In genomic region chr7:38748056-38748610, GRCh38 we compare ENCODE assay signal across 11 cellular contexts.
DNase-seq lines count a peak whose midpoint lies in the region; ATAC-seq and TF ChIP-seq lines count a peak whose summit lies in the region.
"Had no signal": no experiment of that assay in that cellular context is flagged by ENCODE, and none has a peak within 500 bp of the region (broad histone marks: within the 10 kb centered on the region; RNA-seq: fewer than 3 reads in every experiment).

No MANE protein-coding gene starts in this region.

- ATAC-seq in Right ventricle myocardium superior (ENCODE audit: poor library complexity) (no peak), Right ventricle myocardium inferior (no peak)
- ATAC-seq: activated naive CD4-positive, alpha-beta T cell treated with anti-CD3 and anti-CD28 coated beads, Interleukin-2, amount 50 U/mL, for 72 hours had no signal

- no peaks in the 10 kb centered on the region for H3K9me3 ChIP-seq in SK-N-SH
- H3K9me3 ChIP-seq in transverse colon = no peaks in the 10 kb centered on the region
- no peaks in the 10 kb centered on the region for H3K9me3 ChIP-seq in HAP-1

- TF ChIP-seq CTCF in SK-N-SH (IDR thresholded peaks at IDR 0.05) (peak; percentile 66), glutamatergic neuron (IDR thresholded peaks at IDR 0.05; ENCODE audit: partially characterized antibody, unreplicated experiment) (peak; percentile 55), transverse colon (IDR thresholded peaks at IDR 0.05) (peak in 3 of 5 experiments; percentile 5 to 35 (median 18))

- H3K27me3 ChIP-seq in SK-N-SH (ENCODE audit: insufficient read depth) (no peaks in the 10 kb centered on the region), transverse colon (no peaks in the 10 kb centered on the region), HAP-1 (ENCODE audit: low read depth) (no peaks in the 10 kb centered on the region)

- H3K4me3 ChIP-seq in SK-N-SH (ENCODE audit: low read depth in 2 of 2, low read length in 1 of 2) (no peak overlapping the region), transverse colon (no peak overlapping the region), HAP-1 (no peak overlapping the region)

- H3K36me3 ChIP-seq in SK-N-SH (replicated peaks in 1 of 2; ENCODE audit: control insufficient read depth in 1 of 2, insufficient read depth in 2 of 2, low read length in 1 of 2) (peaks cover 46 to 85% of the 10 kb centered on the region in 2 experiments), transverse colon (peaks cover 0 to 20% (median 2%) of the 10 kb centered on the region in 4 donors), HAP-1 (replicated peaks) (no peaks in the 10 kb centered on the region)

- no peaks in the 10 kb centered on the region for H3K27me3 Mint-ChIP-seq in glutamatergic neuron (ENCODE audit: unreplicated experiment)

- H3K27ac ChIP-seq in SK-N-SH (ENCODE audit: low read depth in 2 of 2, low read length in 1 of 2) (no peak overlapping the region), transverse colon (no peak overlapping the region)

- H3K4me1 ChIP-seq in SK-N-SH (ENCODE audit: control insufficient read depth in 1 of 2, insufficient read depth in 2 of 2, low read depth in 1 of 2, low read length in 1 of 2) (0 out of 4 replicates have a peak, but pooled peaks cover 0 to 3% of the 10 kb centered on the region in 2 experiments), transverse colon (no peaks in the 10 kb centered on the region), HAP-1 (no peaks in the 10 kb centered on the region)

- H3F3A ChIP-seq in SK-N-SH (replicated peaks; ENCODE audit: insufficient read depth) = no peaks in the 10 kb centered on the region

- 97% methylated on average over 12 of the region's 12 CpGs for WGBS in SK-N-SH (ENCODE audit: low lambda C conversion rate)
- WGBS in transverse colon (ENCODE audit: low coverage in 1 of 2), 2 donors = 90 to 93% methylated on average over 12 of the region's 12 CpGs

- no peaks in the 10 kb centered on the region for H4K20me1 ChIP-seq in SK-N-SH (ENCODE audit: insufficient read depth)

- H3K4me1 Mint-ChIP-seq in glutamatergic neuron (ENCODE audit: low read depth, unreplicated experiment) = no peaks in the 10 kb centered on the region

- H3K9me2 ChIP-seq in SK-N-SH = no peaks in the 10 kb centered on the region

- H3K4me2 ChIP-seq in SK-N-SH = no peak overlapping the region

- H3K4me3 Mint-ChIP-seq in glutamatergic neuron (ENCODE audit: unreplicated experiment) = no peak overlapping the region

- intact Hi-C loops in Right ventricle myocardium superior (cut with DNase I) = no loop called here
- intact Hi-C loops in Right ventricle myocardium inferior (cut with DNase I) = loop anchor here (10.0 kb wide), 1 partner anchor 293 kb away; no protein-coding TSS in a partner anchor
- intact Hi-C loops in transverse colon (cut with DNase I; ENCODE audit: low total_unique reads) = no loop called here

- CTCF ChIA-PET in SK-N-SH (lab: Yijun Ruan, JAX) = interaction anchor here (0.5 to 3.1 kb wide), 10 partner anchors 7 to 111 kb away, joined by 3 to 28 read pairs (median 4); no protein-coding TSS in a partner anchor

- no peak for TF ChIP-seq RAD21 in SK-N-SH (IDR thresholded peaks at IDR 0.05; ENCODE audit: low read length)

- POLR2A ChIA-PET in SK-N-SH (lab: Yijun Ruan, JAX) = no interaction called here

- H2AFZ ChIP-seq in SK-N-SH (ENCODE audit: low read depth) = no peak overlapping the region

- TF ChIP-seq EP300 in SK-N-SH (IDR thresholded peaks at IDR 0.05; ENCODE audit: borderline replicate concordance in 1 of 2, low read depth in 1 of 2, low read length in 1 of 2) (no peak), transverse colon (IDR thresholded peaks at IDR 0.05; ENCODE audit: low read depth) (no peak)

- H3K36me3 Mint-ChIP-seq in glutamatergic neuron (ENCODE audit: unreplicated experiment) = peaks cover 4% of the 10 kb centered on the region

- no peak overlapping the region for H3K9ac ChIP-seq in SK-N-SH

- no peaks in the 10 kb centered on the region for H3K9me3 Mint-ChIP-seq in glutamatergic neuron (ENCODE audit: unreplicated experiment)
- H3K9me3 Mint-ChIP-seq: activated naive CD4-positive, alpha-beta T cell treated with anti-CD3 and anti-CD28 coated beads, Interleukin-2, amount 50 U/mL, for 72 hours had no signal

- in situ Hi-C loops in transverse colon (cut with MboI; ENCODE audit: low pct_ligation_motif_present in 1 of 4, low pct_unique_long_range_greater_than_20kb in 1 of 4, low sequenced_read_pairs in 3 of 4) = no loop called here
- in situ Hi-C loops in HAP-1 (cut with MboI; ENCODE audit: low sequenced_read_pairs) = no loop called here

- no peak overlapping the region for H3K27ac Mint-ChIP-seq in glutamatergic neuron (ENCODE audit: unreplicated experiment)
- H3K27ac Mint-ChIP-seq: activated naive CD4-positive, alpha-beta T cell treated with anti-CD3 and anti-CD28 coated beads, Interleukin-2, amount 50 U/mL, for 72 hours had no signal

- TF ChIP-seq POLR2A in transverse colon (IDR thresholded peaks at IDR 0.05) = no peak

- no peaks in the 10 kb centered on the region for H3K79me2 ChIP-seq in SK-N-SH (ENCODE audit: insufficient read depth)

- DNase-seq in Right ventricle myocardium superior (peak; percentile 43), Right ventricle myocardium inferior (ENCODE audit: missing footprints) (no peak), SK-N-SH (peak; percentile 16), glutamatergic neuron (no peak), transverse colon (no peak), HAP-1 (ENCODE audit: low spot score in 2 of 2) (no peak), amniotic stem cell (lab: John Stamatoyannopoulos, UW) (no peak)
- DNase-seq in activated CD4-positive, alpha-beta T cell treated with anti-CD3 and anti-CD28 coated beads, Interleukin-2, amount 50 U/mL, for 48 hours = no peak
- DNase-seq: COR-L47; stimulated activated CD4-positive, alpha-beta T cell treated with anti-CD3 and anti-CD28 coated beads, Interleukin-2, amount 100 ng/mL, for 24 hours had no signal

TF ChIP-seq in SK-N-SH, 30 proteins besides CTCF, POLR2A, EP300 and RAD21:
- TF ChIP-seq REST (IDR thresholded peaks at IDR 0.05; ENCODE audit: low read depth, low read length) (no peak), SMC3 (IDR thresholded peaks at IDR 0.05; ENCODE audit: low read depth, low read length) (peak; percentile 9; the same call in 1 of the 2 replicates), SIN3A (IDR thresholded peaks at IDR 0.05; ENCODE audit: borderline replicate concordance, low read depth, low read length) (no peak)

Comparison
In these comparisons a context has a peak if more than half of its experiments do, and no peak if none do; other contexts are left out.
1. DNase-seq: peak in Right ventricle myocardium superior (single experiment) and SK-N-SH (single experiment); none in Right ventricle myocardium inferior (single experiment), glutamatergic neuron (single experiment), transverse colon (single experiment), HAP-1 (0 of 2), amniotic stem cell (single experiment) and activated CD4-positive, alpha-beta T cell treated with anti-CD3 and anti-CD28 coated beads, Interleukin-2, amount 50 U/mL, for 48 hours (0 of 2).
2. Peak in every context shown above with its lines, with median percentiles within 50 percentile points of each other: CTCF ChIP-seq.